ENCODE assay signal across 17 cellular contexts in the genomic region with DNA sequence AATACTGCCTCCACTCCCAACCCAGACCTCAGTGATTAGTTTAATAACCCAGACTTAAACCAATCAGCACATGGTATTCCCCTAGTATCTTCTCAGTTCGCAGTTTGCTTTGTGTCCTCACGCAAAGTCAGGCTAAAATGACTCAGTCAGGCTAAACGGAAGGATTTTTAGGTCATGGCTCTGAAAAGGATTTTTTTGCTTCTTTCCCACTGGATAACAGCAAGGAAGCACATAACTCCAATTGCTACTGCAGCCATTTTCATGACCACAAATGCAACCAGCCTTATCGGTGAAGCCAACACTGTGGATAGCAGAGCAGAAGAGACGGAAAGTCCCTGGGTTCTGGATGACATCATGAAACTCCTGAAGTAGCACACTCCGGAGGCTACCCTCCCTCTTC.
DNase-seq lines count a peak whose midpoint lies in the region; ATAC-seq, FAIRE-seq and TF ChIP-seq lines count a peak whose summit lies in the region.
"Had no signal": no experiment of that assay in that cellular context is flagged by ENCODE, and none has a peak within 500 bp of the region (broad histone marks: within the 10 kb centered on the region; RNA-seq: fewer than 3 reads in every experiment).

No MANE protein-coding gene starts in this region.

- no peaks in the 10 kb centered on the region for H4K20me1 ChIP-seq in K562 (replicated peaks; ENCODE audit: control insufficient read depth, insufficient read depth, low read length)

- DNase-seq in H4 (ENCODE audit: low spot score) = peak; percentile 70
- peak in 1 of 4 experiments; percentile 12 for DNase-seq in K562 (ENCODE audit: extremely low read depth in 1 of 4, low spot score in 3 of 4)
- DNase-seq in kidney epithelial cell (ENCODE audit: low read depth) = peak; percentile 93
- no peak for DNase-seq in Calu3
- DNase-seq in activated CD4-positive, alpha-beta T cell treated with anti-CD3 and anti-CD28 coated beads for 4 hours = no peak
- DNase-seq in DMS79 (lab: John Stamatoyannopoulos, UW) = no peak
- DNase-seq: activated CD8-positive, alpha-beta memory T cell treated with anti-CD3 and anti-CD28 coated beads for 24 hours; activated effector memory CD4-positive, alpha-beta T cell treated with anti-CD3 and anti-CD28 coated beads, Interleukin-2, amount 50 U/mL, for 16 hours; DMS153; erythroblast; stimulated activated CD4-positive, alpha-beta T cell treated with anti-CD3 and anti-CD28 coated beads, Interleukin-2, amount 100 ng/mL, for 24 hours; uterus had no signal

- H3K36me3 ChIP-seq in ACC112 (ENCODE audit: insufficient read depth, low read length) = no peaks in the 10 kb centered on the region
- H3K36me3 ChIP-seq in K562 (ENCODE audit: control insufficient read depth, insufficient read depth, low read length) = no peaks in the 10 kb centered on the region
- H3K36me3 ChIP-seq in kidney epithelial cell (ENCODE audit: control insufficient read depth, insufficient read depth, low read length) = no peaks in the 10 kb centered on the region
- H3K36me3 ChIP-seq: uterus had no signal

- FAIRE-seq in K562 (lab: Jason Lieb, UNC) = no peak

- H3K4me3 ChIP-seq in ACC112 (ENCODE audit: low read depth, low read length) = peak overlapping the region; percentile 27; the same call in 1 of the 2 replicates
- H3K4me3 ChIP-seq in K562 = no peak overlapping the region
- no peak overlapping the region for H3K4me3 ChIP-seq in kidney epithelial cell (ENCODE audit: low read depth, low read length)
- H3K4me3 ChIP-seq: uterus had no signal

- no peak overlapping the region for H3K27ac Mint-ChIP-seq in Calu3 (ENCODE audit: unreplicated experiment)
- H3K27ac Mint-ChIP-seq: memory B cell had no signal

- no peak for TF ChIP-seq CTCF in K562 (IDR thresholded peaks at IDR 0.05 in 2 of 3, conservative IDR thresholded peaks at IDR 0.05 in 1 of 3; ENCODE audit: insufficient read depth in 2 of 3, low read depth in 1 of 3, low read length in 3 of 3)
- TF ChIP-seq CTCF in kidney epithelial cell (IDR thresholded peaks at IDR 0.05; ENCODE audit: insufficient read depth, low read length, poor library complexity, severe bottlenecking) = no peak
- no peak for TF ChIP-seq CTCF in Calu3 (IDR thresholded peaks at IDR 0.05; ENCODE audit: unreplicated experiment)

- H3K9me3 Mint-ChIP-seq in Calu3 (ENCODE audit: low read depth, unreplicated experiment) = no peaks in the 10 kb centered on the region
- H3K9me3 Mint-ChIP-seq: central memory CD8-positive, alpha-beta T cell; memory B cell had no signal

- no peaks in the 10 kb centered on the region for H3K27me3 Mint-ChIP-seq in Calu3 (ENCODE audit: unreplicated experiment)
- H3K27me3 Mint-ChIP-seq: central memory CD8-positive, alpha-beta T cell; memory B cell had no signal

- H2AFZ ChIP-seq in ACC112 (ENCODE audit: low read length, unreplicated experiment) (peak overlapping the region; percentile 69), K562 (ENCODE audit: low read depth, low read length) (no peak overlapping the region)

- no peak overlapping the region for H3K4me2 ChIP-seq in K562 (ENCODE audit: insufficient read depth, low read length)

- H3K9me3 ChIP-seq in K562 (replicated peaks; ENCODE audit: control insufficient read depth, insufficient read depth, low read depth, low read length) = no peaks in the 10 kb centered on the region
- H3K9me3 ChIP-seq: uterus had no signal

- H3K4me1 Mint-ChIP-seq in Calu3 (ENCODE audit: low read depth, unreplicated experiment) = no peaks in the 10 kb centered on the region
- H3K4me1 Mint-ChIP-seq: central memory CD8-positive, alpha-beta T cell; memory B cell had no signal

- no peak overlapping the region for H3K9ac ChIP-seq in K562 (ENCODE audit: insufficient read depth in 1 of 2, low read depth in 2 of 2, low read length in 2 of 2)

- intact Hi-C loops in K562 (cut with micrococcal nuclease) = no loop called here
- intact Hi-C loops in Calu3 (cut with micrococcal nuclease; ENCODE audit: unreplicated experiment) = no loop called here

- H3K27ac ChIP-seq in ACC112 (ENCODE audit: low read depth, low read length) (peak overlapping the region; percentile 16; the same call in 1 of the 2 replicates), K562 (ENCODE audit: extremely low read depth, low read depth, low read length) (no peak overlapping the region)
- H3K27ac ChIP-seq: uterus had no signal

- peaks cover 9% of the 10 kb centered on the region for H3K4me1 ChIP-seq in ACC112 (ENCODE audit: control insufficient read depth, insufficient read depth, low read length, unreplicated experiment)
- H3K4me1 ChIP-seq in K562 (replicated peaks in 1 of 2; ENCODE audit: control insufficient read depth in 2 of 2, insufficient read depth in 2 of 2, low read length in 2 of 2) = no peaks in the 10 kb centered on the region
- H3K4me1 ChIP-seq: uterus had no signal

- POLR2A ChIA-PET in K562 (lab: Yijun Ruan, JAX) = no interaction called here

- no peak for TF ChIP-seq POLR2A in K562 (conservative IDR thresholded peaks at IDR 0.05)

- no peak overlapping the region for H3K4me3 Mint-ChIP-seq in Calu3 (ENCODE audit: low read depth, unreplicated experiment)
- H3K4me3 Mint-ChIP-seq: central memory CD8-positive, alpha-beta T cell; memory B cell had no signal

- 15% methylated on average over 4 of the region's 6 CpGs for WGBS in K562 (ENCODE audit: insufficient coverage, low coverage, missing lambda C conversion rate)

- no peak for TF ChIP-seq EP300 in K562 (IDR thresholded peaks at IDR 0.05; ENCODE audit: low read length)

- ATAC-seq in K562 = peak; percentile 45; the same call in 2 of the 3 replicates
- no peak for ATAC-seq in HG03097 (IDR thresholded peaks at IDR 0.05; ENCODE audit: low FRiP score, unreplicated experiment)
- ATAC-seq: Panc1 had no signal

- H3K9me1 ChIP-seq in K562 (ENCODE audit: control insufficient read depth, insufficient read depth, low read length) = no peaks in the 10 kb centered on the region

- no peaks in the 10 kb centered on the region for H3K36me3 Mint-ChIP-seq in Calu3 (ENCODE audit: insufficient read depth, unreplicated experiment)

- no peak for TF ChIP-seq RAD21 in K562 (CRISPR knock-in tag; conservative IDR thresholded peaks at IDR 0.05 in 1 of 2, IDR thresholded peaks at IDR 0.05 in 1 of 2)

- H3K27me3 ChIP-seq in ACC112 (ENCODE audit: insufficient read depth, low read length) = no peaks in the 10 kb centered on the region
- no peaks in the 10 kb centered on the region; a peak in 1 of 5 replicates for H3K27me3 ChIP-seq in K562 (ENCODE audit: control insufficient read depth in 2 of 2, insufficient read depth in 2 of 2, low read length in 2 of 2)
- no peaks in the 10 kb centered on the region for H3K27me3 ChIP-seq in kidney epithelial cell (ENCODE audit: control insufficient read depth, insufficient read depth, low read length)
- H3K27me3 ChIP-seq: uterus had no signal

- BruUV-seq in K562 (replicated peaks; lab: Mats Ljungman, UMichigan) (no TSS peak), Calu3 (replicated peaks; lab: Mats Ljungman, UMichigan) (no TSS peak)

- CTCF ChIA-PET in K562 (lab: Yijun Ruan, JAX; ENCODE audit: low intra/inter-chr PET ratio) (no interaction called here), Calu3 (lab: Charles Lee) (interaction anchor here (0.7 kb wide), 1 partner anchor 11 kb away, joined by 6 read pairs; no protein-coding TSS in a partner anchor)

- in situ Hi-C loops in K562 (cut with MboI) = no loop called here

- H3K79me2 ChIP-seq in ACC112 (ENCODE audit: control insufficient read depth, insufficient read depth, low read length, unreplicated experiment) = no peaks in the 10 kb centered on the region
- no peaks in the 10 kb centered on the region for H3K79me2 ChIP-seq in K562 (ENCODE audit: control insufficient read depth, insufficient read depth, low read length)

TF ChIP-seq in K562, 482 proteins besides CTCF, POLR2A, EP300 and RAD21:
- TF ChIP-seq CBFA2T2 (conservative IDR thresholded peaks at IDR 0.05) = no peak
- TF ChIP-seq JUND (IDR thresholded peaks at IDR 0.05; ENCODE audit: borderline replicate concordance, low read depth, low read length) = no peak
- TF ChIP-seq JUND (tag; IDR thresholded peaks at IDR 0.05; ENCODE audit: borderline replicate concordance, low read depth, low read length) = peak; percentile 24; the same call in 1 of the 3 replicates

Comparison
In these comparisons a context has a peak if more than half of its experiments do, and no peak if none do; other contexts are left out.
1. DNase-seq: peak in H4 (single experiment) and kidney epithelial cell (single experiment); none in Calu3 (single experiment), activated CD4-positive, alpha-beta T cell treated with anti-CD3 and anti-CD28 coated beads for 4 hours (0 of 2) and DMS79 (single experiment).